Comparison of ENCODE assay signal across 1 cellular context in the genomic region with DNA sequence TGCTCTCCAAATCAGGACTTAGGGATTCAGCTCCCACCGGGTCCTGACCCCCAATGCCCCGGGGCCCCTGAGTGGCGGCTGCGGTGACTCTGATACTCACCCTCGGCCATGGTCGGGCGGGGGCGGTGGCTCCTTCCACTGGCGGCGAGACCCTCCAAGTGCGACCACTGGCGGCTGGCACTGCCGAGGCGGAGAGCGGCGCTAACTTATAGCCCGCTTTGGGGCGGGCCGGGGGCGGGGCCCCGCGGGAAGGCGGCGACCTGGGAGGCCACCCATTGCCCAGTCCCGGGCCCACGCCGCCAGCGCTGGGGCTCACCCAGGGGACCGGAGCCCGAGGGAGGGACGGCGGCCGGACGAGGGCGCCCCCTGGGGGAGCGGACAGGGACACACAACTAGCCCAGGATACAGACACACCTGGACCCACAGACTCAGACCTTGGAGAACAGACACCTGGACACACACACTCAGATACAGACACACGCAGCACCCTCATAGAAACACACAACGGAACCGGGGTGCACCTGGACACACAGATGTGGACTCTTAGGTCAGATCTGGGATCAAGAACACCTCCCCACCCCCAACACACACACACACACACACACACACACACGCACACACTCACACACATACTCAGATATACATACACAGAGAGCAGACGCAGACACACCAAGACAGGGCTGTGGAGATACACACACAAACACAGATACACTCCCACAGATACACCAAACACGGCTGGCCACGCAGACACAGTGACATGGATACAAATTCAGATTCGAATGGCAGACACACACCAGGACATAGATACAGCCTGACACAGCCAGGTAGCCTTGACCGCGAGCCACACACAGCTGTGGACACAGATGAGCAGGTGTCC.
TF ChIP-seq lines count a peak whose summit lies in the region.

Gene TGM2, minus strand, starts transcription at position 182 of the 877 bp plus-strand sequence. Its CDS starts 72 bp downstream, at position 110.

TF ChIP-seq in K562, 482 proteins besides CTCF, POLR2A, EP300 and RAD21 (continued from another document and continues in another):
- no peak for TF ChIP-seq ARID4B (CRISPR knock-in tag; IDR thresholded peaks at IDR 0.05)
- TF ChIP-seq KDM4B (IDR thresholded peaks at IDR 0.05; ENCODE audit: borderline replicate concordance in 2 of 2, low read depth in 1 of 2), result no peak
- TF ChIP-seq HNRNPK (IDR thresholded peaks at IDR 0.05; ENCODE audit: low read depth, low read length, poor library complexity, severe bottlenecking), result no peak
- TF ChIP-seq, protein P1, sequence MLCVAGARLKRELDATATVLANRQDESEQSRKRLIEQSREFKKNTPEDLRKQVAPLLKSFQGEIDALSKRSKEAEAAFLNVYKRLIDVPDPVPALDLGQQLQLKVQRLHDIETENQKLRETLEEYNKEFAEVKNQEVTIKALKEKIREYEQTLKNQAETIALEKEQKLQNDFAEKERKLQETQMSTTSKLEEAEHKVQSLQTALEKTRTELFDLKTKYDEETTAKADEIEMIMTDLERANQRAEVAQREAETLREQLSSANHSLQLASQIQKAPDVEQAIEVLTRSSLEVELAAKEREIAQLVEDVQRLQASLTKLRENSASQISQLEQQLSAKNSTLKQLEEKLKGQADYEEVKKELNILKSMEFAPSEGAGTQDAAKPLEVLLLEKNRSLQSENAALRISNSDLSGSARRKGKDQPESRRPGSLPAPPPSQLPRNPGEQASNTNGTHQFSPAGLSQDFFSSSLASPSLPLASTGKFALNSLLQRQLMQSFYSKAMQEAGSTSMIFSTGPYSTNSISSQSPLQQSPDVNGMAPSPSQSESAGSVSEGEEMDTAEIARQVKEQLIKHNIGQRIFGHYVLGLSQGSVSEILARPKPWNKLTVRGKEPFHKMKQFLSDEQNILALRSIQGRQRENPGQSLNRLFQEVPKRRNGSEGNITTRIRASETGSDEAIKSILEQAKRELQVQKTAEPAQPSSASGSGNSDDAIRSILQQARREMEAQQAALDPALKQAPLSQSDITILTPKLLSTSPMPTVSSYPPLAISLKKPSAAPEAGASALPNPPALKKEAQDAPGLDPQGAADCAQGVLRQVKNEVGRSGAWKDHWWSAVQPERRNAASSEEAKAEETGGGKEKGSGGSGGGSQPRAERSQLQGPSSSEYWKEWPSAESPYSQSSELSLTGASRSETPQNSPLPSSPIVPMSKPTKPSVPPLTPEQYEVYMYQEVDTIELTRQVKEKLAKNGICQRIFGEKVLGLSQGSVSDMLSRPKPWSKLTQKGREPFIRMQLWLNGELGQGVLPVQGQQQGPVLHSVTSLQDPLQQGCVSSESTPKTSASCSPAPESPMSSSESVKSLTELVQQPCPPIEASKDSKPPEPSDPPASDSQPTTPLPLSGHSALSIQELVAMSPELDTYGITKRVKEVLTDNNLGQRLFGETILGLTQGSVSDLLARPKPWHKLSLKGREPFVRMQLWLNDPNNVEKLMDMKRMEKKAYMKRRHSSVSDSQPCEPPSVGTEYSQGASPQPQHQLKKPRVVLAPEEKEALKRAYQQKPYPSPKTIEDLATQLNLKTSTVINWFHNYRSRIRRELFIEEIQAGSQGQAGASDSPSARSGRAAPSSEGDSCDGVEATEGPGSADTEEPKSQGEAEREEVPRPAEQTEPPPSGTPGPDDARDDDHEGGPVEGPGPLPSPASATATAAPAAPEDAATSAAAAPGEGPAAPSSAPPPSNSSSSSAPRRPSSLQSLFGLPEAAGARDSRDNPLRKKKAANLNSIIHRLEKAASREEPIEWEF (CRISPR knock-in tag; IDR thresholded peaks at IDR 0.05), result no peak
- TF ChIP-seq NRF1 (conservative IDR thresholded peaks at IDR 0.05 in 1 of 2, IDR thresholded peaks at IDR 0.05 in 1 of 2), result peak; percentile 42 to 52; a peak in 2 of 4 replicates
- no peak for TF ChIP-seq HNRNPH1 (optimal IDR thresholded peaks at IDR 0.05; ENCODE audit: low read depth, low read length)
- TF ChIP-seq NR2C2 (CRISPR knock-in tag; IDR thresholded peaks at IDR 0.05), result no peak
- TF ChIP-seq NR2C2 (tag; IDR thresholded peaks at IDR 0.05), result no peak
- TF ChIP-seq ZNF584 (CRISPR knock-in tag; IDR thresholded peaks at IDR 0.05; ENCODE audit: low read depth), result no peak
- no peak for TF ChIP-seq KLF16 (IDR thresholded peaks at IDR 0.05)
- TF ChIP-seq PTTG1 (tag; IDR thresholded peaks at IDR 0.05; ENCODE audit: low read depth), result no peak
- peak; percentile 67; the same call in 1 of the 2 replicates for TF ChIP-seq ZNF592 (IDR thresholded peaks at IDR 0.05)
- TF ChIP-seq MLLT1 (IDR thresholded peaks at IDR 0.05), result peak; percentile 63 to 76; a peak in 3 of 4 replicates
- TF ChIP-seq DACH1 (IDR thresholded peaks at IDR 0.05; ENCODE audit: partially characterized antibody), result peak; percentile 25
- no peak for TF ChIP-seq ETS1 (conservative IDR thresholded peaks at IDR 0.05; ENCODE audit: control insufficient read depth, low read depth, low read length)
- TF ChIP-seq TCF3 (CRISPR knock-in tag; IDR thresholded peaks at IDR 0.05), result peak; percentile 41
- peak; percentile 78; the same call in 1 of the 2 replicates for TF ChIP-seq CC2D1A (IDR thresholded peaks at IDR 0.05)
- TF ChIP-seq ARID3A (IDR thresholded peaks at IDR 0.05; ENCODE audit: borderline replicate concordance, low read depth, low read length), result no peak
- no peak for TF ChIP-seq TCF7L2 (IDR thresholded peaks at IDR 0.05; ENCODE audit: low read depth, low read length)
- 0 out of 2 replicates have a peak, but pooled peaks have one; percentile 23 for TF ChIP-seq SOX6 (IDR thresholded peaks at IDR 0.05)
- no peak for TF ChIP-seq GTF2B (IDR thresholded peaks at IDR 0.05; ENCODE audit: extremely low read depth, insufficient read length)
- no peak for TF ChIP-seq SIN3B (IDR thresholded peaks at IDR 0.05; ENCODE audit: low read depth)
- TF ChIP-seq ZMIZ1 (IDR thresholded peaks at IDR 0.05; ENCODE audit: low read depth in 2 of 2, low read length in 2 of 2), result no peak
